Comparison of ENCODE assay signal across 8 cellular contexts in the genomic region with DNA sequence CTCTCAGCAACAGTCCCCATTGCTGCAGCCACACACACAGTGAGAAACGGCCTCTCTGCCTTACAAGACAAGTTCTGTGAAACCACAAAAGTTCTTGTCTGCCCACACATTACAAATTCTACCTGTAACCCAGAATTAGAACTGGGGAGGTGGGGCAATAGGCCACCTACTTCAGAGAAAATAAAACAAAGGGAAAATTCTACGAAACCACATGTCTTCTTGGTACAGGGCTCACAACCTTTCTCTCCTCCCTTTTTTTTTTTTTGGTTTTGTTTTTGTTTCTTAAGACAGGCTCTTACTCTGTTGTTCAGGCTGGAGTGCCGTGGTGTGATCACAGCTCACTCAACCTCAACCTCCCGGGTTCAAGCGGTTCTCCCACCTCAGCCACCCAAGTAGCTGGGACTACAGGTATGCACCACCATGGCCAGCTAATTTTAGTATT. TPM values are rescaled to one million over a fixed set of nuclear protein-coding genes. Genes with fewer than 3 reads are reported as not detected.
A peak's percentile ranks its signal among the peaks of the same experiment; 100 is the strongest.
DNase-seq lines count a peak whose midpoint lies in the region; ATAC-seq and TF ChIP-seq lines count a peak whose summit lies in the region.

No MANE protein-coding gene starts in this region.

- no peak for TF ChIP-seq CTCF in thyroid gland (IDR thresholded peaks at IDR 0.05)
- no peak for TF ChIP-seq CTCF in sigmoid colon (IDR thresholded peaks at IDR 0.05)
- no peak for TF ChIP-seq CTCF in CD14-positive monocyte (IDR thresholded peaks at IDR 0.05)

- POLR2A ChIA-PET in HEK293T (lab: Yijun Ruan, JAX) = no interaction called here

- CTCF ChIA-PET in HEK293T (lab: Yijun Ruan, JAX) = no interaction called here

- H3K4me3 ChIP-seq in thyroid gland (replicated peaks in 1 of 3) = no peak overlapping the region
- no peak overlapping the region for H3K4me3 ChIP-seq in sigmoid colon

- TF ChIP-seq POLR2A in thyroid gland (IDR thresholded peaks at IDR 0.05) = no peak
- no peak for TF ChIP-seq POLR2A in sigmoid colon (IDR thresholded peaks at IDR 0.05)

- H3K9me3 Mint-ChIP-seq in CD14-positive monocyte = peaks cover 0 to 7% (median 0%) of the 10 kb centered on the region in 7 donors

- H3K4me3 Mint-ChIP-seq in CD14-positive monocyte = no peak overlapping the region

- H3K4me1 ChIP-seq in thyroid gland = no peaks in the 10 kb centered on the region
- H3K4me1 ChIP-seq in sigmoid colon = no peaks in the 10 kb centered on the region

- ATAC-seq in GM19395 (IDR thresholded peaks at IDR 0.05; ENCODE audit: unreplicated experiment) = peak; percentile 91
- ATAC-seq in HG03097 (IDR thresholded peaks at IDR 0.05; ENCODE audit: low FRiP score, unreplicated experiment) = peak; percentile 70

- peaks cover 8% of the 10 kb centered on the region for H3K4me1 Mint-ChIP-seq in CD14-positive monocyte

- peak overlapping the region in 1 of 7 donors; percentile 9 for H3K27ac Mint-ChIP-seq in CD14-positive monocyte

- no peaks in the 10 kb centered on the region for H3K36me3 Mint-ChIP-seq in CD14-positive monocyte

- intact Hi-C loops in thyroid gland (cut with DNase I) (no loop called here), sigmoid colon (cut with DNase I) (no loop called here), CD14-positive monocyte (cut with micrococcal nuclease) (no loop called here)

- 44 to 46% methylated on average over 5 of the region's 5 CpGs for WGBS in thyroid gland, 2 donors
- 56 to 79% methylated on average over 5 of the region's 5 CpGs for WGBS in sigmoid colon, 2 donors

- no peak for TF ChIP-seq EP300 in sigmoid colon (IDR thresholded peaks at IDR 0.05)

- H3K27me3 Mint-ChIP-seq in CD14-positive monocyte (ENCODE audit: low read depth in 3 of 3) = peaks cover 4 to 8% (median 8%) of the 10 kb centered on the region in 3 donors

- no peaks in the 10 kb centered on the region for H3K36me3 ChIP-seq in thyroid gland
- H3K36me3 ChIP-seq in sigmoid colon = no peaks in the 10 kb centered on the region

- H3K9me3 ChIP-seq in thyroid gland (no peaks in the 10 kb centered on the region), sigmoid colon (no peaks in the 10 kb centered on the region)

- H3K27ac ChIP-seq in thyroid gland = no peak overlapping the region
- no peak overlapping the region for H3K27ac ChIP-seq in sigmoid colon

- H3K27me3 ChIP-seq in thyroid gland (no peaks in the 10 kb centered on the region), sigmoid colon (no peaks in the 10 kb centered on the region)

- DNase-seq in activated T-cell treated with anti-CD3 and anti-CD28 coated beads for 48 hours (ENCODE audit: low read depth) (peak; percentile 11), thyroid gland (no peak), sigmoid colon (no peak), HEK293T (ENCODE audit: extremely low spot score) (no peak), CD14-positive monocyte (ENCODE audit: low spot score) (no peak)
- peak; percentile 6 to 36 for DNase-seq in stimulated activated CD8-positive, alpha-beta memory T cell treated with anti-CD3 and anti-CD28 coated beads, Interleukin-4, amount 100 ng/mL, for 4 hours (ENCODE audit: low read depth in 2 of 2, low spot score in 1 of 2)

TF ChIP-seq in HEK293T, 16 proteins besides CTCF, POLR2A, EP300 and RAD21:
- TF ChIP-seq SUZ12 (IDR thresholded peaks at IDR 0.05) = no peak
- no peak for TF ChIP-seq ELF4 (IDR thresholded peaks at IDR 0.05)
- no peak for TF ChIP-seq ARNT (IDR thresholded peaks at IDR 0.05)
- no peak for TF ChIP-seq BHLHE40 (IDR thresholded peaks at IDR 0.05; ENCODE audit: borderline replicate concordance)
- no peak for TF ChIP-seq LEF1 (IDR thresholded peaks at IDR 0.05; ENCODE audit: borderline replicate concordance)
- TF ChIP-seq ZNF384 (IDR thresholded peaks at IDR 0.05) = no peak
- TF ChIP-seq SP1 (IDR thresholded peaks at IDR 0.05) = no peak
- TF ChIP-seq L3MBTL2 (conservative IDR thresholded peaks at IDR 0.05) = no peak
- TF ChIP-seq CTBP1 (IDR thresholded peaks at IDR 0.05; ENCODE audit: borderline replicate concordance) = no peak
- TF ChIP-seq HDGF (IDR thresholded peaks at IDR 0.05; ENCODE audit: borderline replicate concordance) = no peak
- TF ChIP-seq FOXM1 (IDR thresholded peaks at IDR 0.05; ENCODE audit: borderline replicate concordance) = no peak
- TF ChIP-seq TARDBP (IDR thresholded peaks at IDR 0.05) = no peak
- TF ChIP-seq NFRKB (IDR thresholded peaks at IDR 0.05) = no peak
- TF ChIP-seq PKNOX1 (IDR thresholded peaks at IDR 0.05) = no peak
- no peak for TF ChIP-seq FOXK2 (IDR thresholded peaks at IDR 0.05)

RNA-seq across cellular contexts. Expression of gene LPAR3, which starts 30.2 kb away (rescaled TPM):
- total RNA-seq in thyroid gland (1 to 10 TPM in 1 of 4 donors, under 1 TPM in 2, not detected in 1; 0.40 to 1.4 (median 0.78) TPM), sigmoid colon (not detected)
- polyA plus RNA-seq in sigmoid colon (1 to 10 TPM in 1 of 3 donors, under 1 TPM in 2; 0.23 to 1.4 (median 0.60) TPM), CD14-positive monocyte (not detected)

Comparison
In these comparisons a context has a peak if more than half of its experiments do, and no peak if none do; other contexts are left out.
1. DNase-seq: peak in activated T-cell treated with anti-CD3 and anti-CD28 coated beads for 48 hours (single experiment) and stimulated activated CD8-positive, alpha-beta memory T cell treated with anti-CD3 and anti-CD28 coated beads, Interleukin-4, amount 100 ng/mL, for 4 hours (2 of 2); none in thyroid gland (0 of 2), sigmoid colon (single experiment), HEK293T (single experiment) and CD14-positive monocyte (single experiment).